In genomic region chr19:38452430-38453366, GRCh38 we compare ENCODE assay signal across 14 cellular contexts. TPM values are rescaled to one million over a fixed set of nuclear protein-coding genes. Genes with fewer than 3 reads are reported as not detected.
DNase-seq lines count a peak whose midpoint lies in the region; ATAC-seq and TF ChIP-seq lines count a peak whose summit lies in the region.
"Had no signal": no experiment of that assay in that cellular context is flagged by ENCODE, and none has a peak within 500 bp of the region (broad histone marks: within the 10 kb centered on the region; RNA-seq: fewer than 3 reads in every experiment).

No MANE protein-coding gene starts in this region.

- H3K4me2 ChIP-seq in HCT116 (ENCODE audit: low read length) (peak overlapping the region; percentile 28; the same call in 1 of the 2 replicates), osteoblast (ENCODE audit: insufficient read depth, low read length) (no peak overlapping the region)
- H3K4me2 ChIP-seq: hepatocyte had no signal

- no peak overlapping the region for H3K27ac Mint-ChIP-seq in activated CD4-positive, alpha-beta memory T cell treated with anti-CD3 and anti-CD28 coated beads, Interleukin-2, amount 10 ng/mL, durations not matched to agents 7 days and 5 days

- no TSS peak for BruUV-seq in HCT116 (replicated peaks; lab: Mats Ljungman, UMichigan)

- no peak overlapping the region for H3K4me3 Mint-ChIP-seq in activated CD4-positive, alpha-beta memory T cell treated with anti-CD3 and anti-CD28 coated beads, Interleukin-2, amount 10 ng/mL, durations not matched to agents 7 days and 5 days

- H3K27me3 Mint-ChIP-seq in activated CD4-positive, alpha-beta memory T cell treated with anti-CD3 and anti-CD28 coated beads, Interleukin-2, amount 10 ng/mL, durations not matched to agents 7 days and 5 days = peaks cover 3% of the 10 kb centered on the region

- no peak for TF ChIP-seq RAD21 in HCT116 (IDR thresholded peaks at IDR 0.05; ENCODE audit: low read depth)

- H3K4me3 ChIP-seq in HCT116 (replicated peaks in 1 of 2; ENCODE audit: low read depth in 1 of 2, low read length in 2 of 2) (no peak overlapping the region), osteoblast (ENCODE audit: insufficient read depth, low read length) (no peak overlapping the region)
- H3K4me3 ChIP-seq: hepatocyte, thoracic aorta had no signal

- intact Hi-C loops in HCT116 (cut with micrococcal nuclease) = no loop called here

- no peaks in the 10 kb centered on the region for H3K9me2 ChIP-seq in HCT116 (ENCODE audit: insufficient read depth)

- H3K27me3 ChIP-seq in HCT116 (ENCODE audit: insufficient read depth, low read length) = no peaks in the 10 kb centered on the region
- H3K27me3 ChIP-seq in osteoblast (ENCODE audit: insufficient read depth, low read length) = no peaks in the 10 kb centered on the region
- H3K27me3 ChIP-seq: hepatocyte had no signal

- no peaks in the 10 kb centered on the region for H3K9me3 Mint-ChIP-seq in activated CD4-positive, alpha-beta memory T cell treated with anti-CD3 and anti-CD28 coated beads, Interleukin-2, amount 10 ng/mL, durations not matched to agents 7 days and 5 days

- H3K9ac ChIP-seq in HCT116 (ENCODE audit: low read length) = no peak overlapping the region

- CTCF ChIA-PET in HCT116 (lab: Charles Lee) = interaction anchor here (0.5 to 1.6 kb wide), 3 partner anchors 25 to 215 kb away, joined by 3 to 5 read pairs (median 3); partner anchors contain the start of gene FAM98C
- CTCF ChIA-PET in activated CD4-positive, alpha-beta memory T cell treated with anti-CD3 and anti-CD28 coated beads, Interleukin-2, amount 10 ng/mL, durations not matched to agents 7 days and 5 days (lab: Charles Lee) = no interaction called here

- RAD21 ChIA-PET in HCT116 (lab: Charles Lee; ENCODE audit: low non-redundant PET in 1 of 2, low total read pairs in 2 of 2, uncharacterized antibody in 2 of 2, unreplicated experiment in 2 of 2) = no interaction called here

- POLR2A ChIA-PET in HCT116 (lab: Charles Lee) = interaction anchor here (0.6 kb wide), 1 partner anchor 138 kb away, joined by 4 read pairs; no protein-coding TSS in a partner anchor
- POLR2A ChIA-PET in activated CD4-positive, alpha-beta memory T cell treated with anti-CD3 and anti-CD28 coated beads, Interleukin-2, amount 10 ng/mL, durations not matched to agents 7 days and 5 days (lab: Charles Lee) = no interaction called here

- H3K27ac ChIP-seq in HCT116 (ENCODE audit: low read depth, low read length) (no peak overlapping the region; the same call in 1 of the 2 replicates), osteoblast (ENCODE audit: low read depth, low read length) (no peak overlapping the region)
- H3K27ac ChIP-seq: hepatocyte, thoracic aorta had no signal

- H3K4me1 ChIP-seq in HCT116 (ENCODE audit: control insufficient read depth in 1 of 2, insufficient read depth in 2 of 2, low read length in 2 of 2) (peaks cover 3 to 10% of the 10 kb centered on the region in 2 experiments; a peak in 3 of 4 replicates), osteoblast (ENCODE audit: insufficient read depth, low read length) (no peaks in the 10 kb centered on the region)

- ATAC-seq in HCT116 = peak; percentile 95
- ATAC-seq in GM21717 (IDR thresholded peaks at IDR 0.05; ENCODE audit: unreplicated experiment) = no peak
- no peak for ATAC-seq in HG02798 (IDR thresholded peaks at IDR 0.05; ENCODE audit: poor library complexity, unreplicated experiment)
- no peak for ATAC-seq in GM21367 (IDR thresholded peaks at IDR 0.05; ENCODE audit: unreplicated experiment)

- H3K9me3 ChIP-seq in HCT116 (ENCODE audit: control insufficient read depth in 1 of 2, insufficient read depth in 1 of 2, low read depth in 1 of 2, low read length in 2 of 2) (no peaks in the 10 kb centered on the region), osteoblast (ENCODE audit: low read depth, low read length) (no peaks in the 10 kb centered on the region)
- H3K9me3 ChIP-seq: thoracic aorta had no signal

- H3K79me2 ChIP-seq in HCT116 (ENCODE audit: insufficient read depth, low read length) = no peaks in the 10 kb centered on the region
- no peaks in the 10 kb centered on the region for H3K79me2 ChIP-seq in osteoblast (ENCODE audit: insufficient read depth, low read length)
- H3K79me2 ChIP-seq: hepatocyte had no signal

- DNase-seq in NCI-H2196 (lab: John Stamatoyannopoulos, UW; ENCODE audit: unreplicated experiment) = peak; percentile 9
- DNase-seq in NCI-H2196 treated with DMSO at 0.1 percent for 48 hours (lab: John Stamatoyannopoulos, UW; ENCODE audit: unreplicated experiment) = no peak
- peak; percentile 81 for DNase-seq in HCT116 (ENCODE audit: low read depth, low spot score)
- peak; percentile 21 for DNase-seq in activated CD4-positive, alpha-beta memory T cell treated with anti-CD3 and anti-CD28 coated beads, Interleukin-2, amount 10 ng/mL, durations not matched to agents 7 days and 5 days
- DNase-seq in osteoblast (ENCODE audit: insufficient read length, low spot score, missing footprints) = peak; percentile 65
- DNase-seq: IMR-90, NCI-H524 treated with DMSO at 0.1 percent for 48 hours had no signal

- TF ChIP-seq POLR2A in HCT116 (IDR thresholded peaks at IDR 0.05; ENCODE audit: borderline replicate concordance, extremely low read depth, insufficient read depth, insufficient read length) = no peak

- no peaks in the 10 kb centered on the region for H3K36me3 Mint-ChIP-seq in activated CD4-positive, alpha-beta memory T cell treated with anti-CD3 and anti-CD28 coated beads, Interleukin-2, amount 10 ng/mL, durations not matched to agents 7 days and 5 days (ENCODE audit: low read depth)
- H3K36me3 Mint-ChIP-seq: activated naive CD4-positive, alpha-beta T cell treated with anti-CD3 and anti-CD28 coated beads, Interleukin-2, amount 50 U/mL, for 72 hours had no signal

- TF ChIP-seq CTCF in HCT116 (IDR thresholded peaks at IDR 0.05 in 2 of 3, conservative IDR thresholded peaks at IDR 0.05 in 1 of 3; ENCODE audit: borderline replicate concordance in 1 of 3, insufficient read depth in 1 of 3, low read depth in 2 of 3, low read length in 2 of 3) = no peak
- TF ChIP-seq CTCF in osteoblast (IDR thresholded peaks at IDR 0.05; ENCODE audit: extremely low read depth, low read depth, low read length) = no peak

- H3K36me3 ChIP-seq in HCT116 (ENCODE audit: control insufficient read depth in 1 of 2, insufficient read depth in 2 of 2, low read length in 2 of 2) (no peaks in the 10 kb centered on the region), osteoblast (ENCODE audit: insufficient read depth, low read length) (no peaks in the 10 kb centered on the region)
- H3K36me3 ChIP-seq: thoracic aorta had no signal

- H3K4me1 Mint-ChIP-seq in activated CD4-positive, alpha-beta memory T cell treated with anti-CD3 and anti-CD28 coated beads, Interleukin-2, amount 10 ng/mL, durations not matched to agents 7 days and 5 days = no peaks in the 10 kb centered on the region

- H4K20me1 ChIP-seq in HCT116 (ENCODE audit: insufficient read depth) = no peaks in the 10 kb centered on the region
- H4K20me1 ChIP-seq in osteoblast (ENCODE audit: insufficient read depth, low read length) = no peaks in the 10 kb centered on the region

- H2AFZ ChIP-seq in HCT116 (ENCODE audit: low read depth, low read length, poor library complexity, severe bottlenecking) = no peak overlapping the region
- H2AFZ ChIP-seq in osteoblast (ENCODE audit: low read length) = no peak overlapping the region
- H2AFZ ChIP-seq: hepatocyte had no signal

TF ChIP-seq in HCT116, 20 proteins besides CTCF, POLR2A, EP300 and RAD21:
- TF ChIP-seq JUND (IDR thresholded peaks at IDR 0.05) (no peak), SP1 (IDR thresholded peaks at IDR 0.05; ENCODE audit: low read depth) (0 out of 2 replicates have a peak, but pooled peaks have one; percentile 15)

RNA-seq across cellular contexts. Expression of gene RYR1, which starts 19.2 kb away (rescaled TPM):
- total RNA-seq in HCT116 (2021; ENCODE audit: unreplicated experiment) (4.1 TPM), osteoblast (under 0.01 TPM in 2 replicates)
- 3.7 and 4.2 TPM in 2 replicates for polyA plus RNA-seq in HCT116 (2012)
- 1 to 10 TPM; 2.6 to 3.9 TPM for total RNA-seq in activated CD4-positive, alpha-beta memory T cell treated with anti-CD3 and anti-CD28 coated beads, Interleukin-2, amount 10 ng/mL, durations not matched to agents 7 days and 5 days
- total RNA-seq: IMR-90 had no signal
- polyA plus RNA-seq: AG04450, IMR-90 had no signal

RNA-seq across cellular contexts. Expression of gene RASGRP4, which starts 26.7 kb away (rescaled TPM):
- total RNA-seq in HCT116 (2021; ENCODE audit: unreplicated experiment) (not detected), osteoblast (not detected in 2 replicates)
- 0.05 and 0.09 TPM in 2 replicates for polyA plus RNA-seq in HCT116 (2012)
- total RNA-seq in activated CD4-positive, alpha-beta memory T cell treated with anti-CD3 and anti-CD28 coated beads, Interleukin-2, amount 10 ng/mL, durations not matched to agents 7 days and 5 days = 10 to 100 TPM; 19.5 to 20.0 TPM
- total RNA-seq: IMR-90 had no signal
- polyA plus RNA-seq: AG04450, hepatocyte, IMR-90 had no signal

RNA-seq across cellular contexts. Expression of gene FAM98C, which starts 49.8 kb away (rescaled TPM):
- total RNA-seq in HCT116 (2021; ENCODE audit: unreplicated experiment) (33.8 TPM), osteoblast (12.1 and 14.1 TPM in 2 replicates)
- 38.7 and 44.5 TPM in 2 replicates for polyA plus RNA-seq in HCT116 (2012)
- 10 to 100 TPM; 34.7 to 36.5 TPM for total RNA-seq in activated CD4-positive, alpha-beta memory T cell treated with anti-CD3 and anti-CD28 coated beads, Interleukin-2, amount 10 ng/mL, durations not matched to agents 7 days and 5 days

Comparison
In these comparisons a context has a peak if more than half of its experiments do, and no peak if none do; other contexts are left out.
1. RNA of gene RASGRP4, which starts 26.7 kb away (total RNA-seq): 19.5 to 20.0 TPM in activated CD4-positive, alpha-beta memory T cell treated with anti-CD3 and anti-CD28 coated beads, Interleukin-2, amount 10 ng/mL, durations not matched to agents 7 days and 5 days; not detected in HCT116 (single experiment) and not detected in osteoblast; every median in the first group is over 10 times any median in the second.